Comparison of ENCODE assay signal across 24 cellular contexts in the genomic region with DNA sequence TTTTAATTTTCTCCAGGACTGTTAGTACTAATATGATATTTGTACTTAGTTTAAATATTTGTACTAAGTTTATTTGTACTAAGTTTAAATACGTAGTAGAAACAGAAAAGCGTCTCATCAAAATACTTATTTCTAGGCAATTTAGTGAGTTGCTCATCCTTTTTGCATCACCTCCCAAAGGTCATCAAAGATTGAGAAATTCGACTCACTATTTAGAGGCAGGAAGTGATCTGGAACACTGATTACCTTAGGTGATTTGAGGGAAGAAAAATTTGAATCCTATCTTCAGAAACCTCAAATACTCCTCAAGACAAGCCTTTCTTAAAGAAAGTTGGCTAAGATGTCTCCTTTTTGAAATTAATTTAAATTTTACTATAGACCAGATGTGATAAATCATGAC. TPM values are rescaled to one million over a fixed set of nuclear protein-coding genes. Genes with fewer than 3 reads are reported as not detected.
"Had no signal": no experiment of that assay in that cellular context is flagged by ENCODE, and none has a peak within 500 bp of the region (broad histone marks: within the 10 kb centered on the region; RNA-seq: fewer than 3 reads in every experiment).

No MANE protein-coding gene starts in this region.

- ATAC-seq: activated CD4-positive, alpha-beta T cell treated with anti-CD3 and anti-CD28 coated beads for 36 hours; naive thymus-derived CD4-positive, alpha-beta T cell; stimulated activated naive B cell treated with anti-CD40 and anti-IgM and Interleukin-4, amounts not matched to agents 10 μg/mL and 1 μg/mL and 100 μg/mL, for 72 hours had no signal

- DNase-seq: activated B cell treated with CpG ODN at 0.5 μM for 24 hours; activated CD4-positive, alpha-beta T cell treated with anti-CD3 and anti-CD28 coated beads for 36 hours; activated CD4-positive, alpha-beta T cell treated with anti-CD3 and anti-CD28 coated beads, Interleukin-2, amount 50 U/mL, for 48 hours; activated naive CD4-positive, alpha-beta T cell treated with anti-CD3 and anti-CD28 coated beads for 36 hours; activated naive CD8-positive, alpha-beta T cell treated with anti-CD3 and anti-CD28 coated beads, Interleukin-2, amount 10 ng/mL, durations not matched to agents 7 days and 5 days; activated T-cell treated with anti-CD3 and anti-CD28 coated beads, Interleukin-2, amount 50 U/mL, for 48 hours; amygdala; cerebellar nuclear complex; cortex of kidney; foreskin melanocyte; glutamatergic neuron; immature natural killer cell; naive thymus-derived CD4-positive, alpha-beta T cell; occipital lobe; posterior cingulate gyrus; stimulated activated CD4-positive, alpha-beta T cell treated with anti-CD3 and anti-CD28 coated beads, Interleukin-2, amount 100 ng/mL, for 48 hours; stimulated activated CD8-positive, alpha-beta memory T cell treated with anti-CD3 and anti-CD28 coated beads, Interleukin-4, amount 100 ng/mL, for 48 hours; stimulated activated naive B cell treated with anti-CD40 and anti-IgM and Interleukin-4, amounts not matched to agents 10 μg/mL and 1 μg/mL and 100 μg/mL, for 72 hours; T-helper 1 cell; testis had no signal

- H3K4me3 ChIP-seq: hepatocyte, lung, testis had no signal

- H3K27me3 ChIP-seq: hepatocyte, testis had no signal

- H3K4me1 ChIP-seq: testis had no signal

- H3K9me3 ChIP-seq: testis had no signal

- H3K79me2 ChIP-seq: hepatocyte had no signal

- H3K27ac ChIP-seq: epithelial cell of prostate, hepatocyte, testis had no signal

- H2AFZ ChIP-seq: hepatocyte had no signal

- H3K4me2 ChIP-seq: hepatocyte had no signal

RNA-seq across cellular contexts. Expression of a gene that starts 14.5 kb away (rescaled TPM):
- total RNA-seq: activated CD4-positive, alpha-beta T cell treated with anti-CD3 and anti-CD28 coated beads for 36 hours; activated naive CD4-positive, alpha-beta T cell treated with anti-CD3 and anti-CD28 coated beads for 36 hours; activated naive CD8-positive, alpha-beta T cell treated with anti-CD3 and anti-CD28 coated beads, Interleukin-2, amount 10 ng/mL, durations not matched to agents 7 days and 5 days; naive thymus-derived CD4-positive, alpha-beta T cell; neural crest cell had no signal
- polyA plus RNA-seq: immature natural killer cell; naive thymus-derived CD4-positive, alpha-beta T cell had no signal
